In the genomic region with DNA sequence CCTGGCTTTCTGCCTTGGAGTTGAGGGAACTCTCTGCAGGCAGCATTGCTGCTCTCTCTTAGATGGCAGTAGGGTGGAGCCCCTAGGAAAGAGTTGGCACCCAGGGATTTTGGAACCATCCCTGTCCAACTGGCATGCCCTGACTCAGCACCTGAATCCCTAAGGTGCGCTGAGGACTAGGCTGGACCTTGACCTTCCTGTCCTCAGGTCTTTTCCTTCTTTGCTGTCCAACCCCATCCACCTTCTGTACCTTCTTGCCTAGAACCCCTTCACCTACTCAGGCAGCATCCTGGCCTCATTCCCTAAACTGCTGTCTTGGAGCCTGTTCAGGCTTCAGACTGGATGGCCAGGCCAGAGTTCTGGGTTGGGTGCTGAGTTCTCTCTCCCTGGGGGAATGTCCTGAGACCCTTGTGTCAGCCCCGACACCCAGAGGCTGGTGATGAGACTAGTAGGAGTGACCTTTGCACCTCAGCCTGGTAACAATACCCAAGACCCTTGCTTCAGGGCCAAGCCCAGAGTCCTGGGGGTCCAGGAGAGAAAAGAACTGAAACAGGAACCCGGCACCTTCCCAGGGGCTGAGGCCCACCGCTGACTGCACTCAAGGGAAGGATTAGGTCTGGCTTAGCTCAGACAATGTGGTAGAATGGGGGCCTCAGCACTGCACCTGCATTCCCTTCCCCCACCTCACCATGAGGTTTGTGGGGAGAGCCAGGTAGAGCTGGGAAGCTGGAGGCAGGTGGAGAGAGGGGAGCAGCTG, we compare ENCODE assay signal across 8 cellular contexts. TPM values are rescaled to one million over a fixed set of nuclear protein-coding genes. Genes with fewer than 3 reads are reported as not detected.
DNase-seq lines count a peak whose midpoint lies in the region; ATAC-seq, FAIRE-seq and TF ChIP-seq lines count a peak whose summit lies in the region.

No MANE protein-coding gene starts in this region.

- no peak overlapping the region for H3K27ac ChIP-seq in CD4-positive, alpha-beta memory T cell (ENCODE audit: low read depth, low read length)
- H3K27ac ChIP-seq in OCI-LY3 (ENCODE audit: low read length) (peak overlapping the region; percentile 95), endothelial cell of umbilical vein (ENCODE audit: insufficient read depth, low read depth, low read length) (peak overlapping the region; percentile 78), rectal smooth muscle tissue (ENCODE audit: low read depth, low read length) (peak overlapping the region; percentile 98)

- no peaks in the 10 kb centered on the region for H3K27me3 Mint-ChIP-seq in CD4-positive, alpha-beta memory T cell

- peaks cover 48% of the 10 kb centered on the region for H3K4me1 ChIP-seq in CD4-positive, alpha-beta memory T cell (ENCODE audit: insufficient read depth, low read length)
- peaks cover 55% of the 10 kb centered on the region for H3K4me1 ChIP-seq in OCI-LY3 (ENCODE audit: low read length)
- peaks cover 47% of the 10 kb centered on the region for H3K4me1 ChIP-seq in endothelial cell of umbilical vein (ENCODE audit: control insufficient read depth, extremely low read depth, insufficient read depth, low read length)
- peaks cover 37% of the 10 kb centered on the region for H3K4me1 ChIP-seq in rectal smooth muscle tissue (ENCODE audit: control insufficient read depth, insufficient read depth, low read length)

- H3K4me2 ChIP-seq in OCI-LY3 (ENCODE audit: low read length): peak overlapping the region; percentile 97
- no peak overlapping the region for H3K4me2 ChIP-seq in endothelial cell of umbilical vein (ENCODE audit: insufficient read depth, low read length)

- ATAC-seq in GM19328 (IDR thresholded peaks at IDR 0.05; ENCODE audit: unreplicated experiment) (no peak), GM21737 (IDR thresholded peaks at IDR 0.05; ENCODE audit: unreplicated experiment) (no peak)

- no TSS peak for BruUV-seq in endothelial cell of umbilical vein (replicated peaks; lab: Mats Ljungman, UMichigan)

- H2AFZ ChIP-seq in OCI-LY3 (ENCODE audit: low read depth, low read length): no peak overlapping the region
- H2AFZ ChIP-seq in endothelial cell of umbilical vein (ENCODE audit: low read depth, low read length): no peak overlapping the region

- H3K9ac ChIP-seq in OCI-LY3 (ENCODE audit: low read length) (peak overlapping the region; percentile 98), endothelial cell of umbilical vein (replicated peaks; ENCODE audit: extremely low read depth, insufficient read depth, low read length) (no peak overlapping the region), rectal smooth muscle tissue (ENCODE audit: low read length) (peak overlapping the region; percentile 19)

- H3K27ac Mint-ChIP-seq in CD4-positive, alpha-beta memory T cell: peak overlapping the region in 6 of 7 donors; percentile 36 to 85 (median 72)

- intact Hi-C loops in CD4-positive, alpha-beta memory T cell (cut with micrococcal nuclease): no loop called here
- intact Hi-C loops in endothelial cell of umbilical vein (cut with micrococcal nuclease): no loop called here

- no peaks in the 10 kb centered on the region for H3K9me3 ChIP-seq in CD4-positive, alpha-beta memory T cell (ENCODE audit: control insufficient read depth in 1 of 2, low read length in 2 of 2)
- no peaks in the 10 kb centered on the region for H3K9me3 ChIP-seq in OCI-LY3 (ENCODE audit: insufficient read depth, low read length)
- no peaks in the 10 kb centered on the region for H3K9me3 ChIP-seq in endothelial cell of umbilical vein (replicated peaks; ENCODE audit: control insufficient read depth, insufficient read depth, low read length)

- TF ChIP-seq POLR2A in endothelial cell of umbilical vein (IDR thresholded peaks at IDR 0.05; ENCODE audit: low read depth, low read length): no peak

- DNase-seq in CD4-positive, alpha-beta memory T cell: no peak
- DNase-seq in endothelial cell of umbilical vein (ENCODE audit: low read depth, low spot score): no peak
- DNase-seq in superior temporal gyrus (ENCODE audit: extremely low spot score): no peak
- DNase-seq in T1000 (lab: John Stamatoyannopoulos, UW): no peak

- no peaks in the 10 kb centered on the region for H3K9me1 ChIP-seq in endothelial cell of umbilical vein (replicated peaks; ENCODE audit: control insufficient read depth, extremely low read depth, insufficient read depth, low read length)

- no peak for TF ChIP-seq CTCF in OCI-LY3 (IDR thresholded peaks at IDR 0.05; ENCODE audit: low read depth, low read length)
- TF ChIP-seq CTCF in endothelial cell of umbilical vein (IDR thresholded peaks at IDR 0.05; ENCODE audit: extremely low read depth in 1 of 2, insufficient read depth in 1 of 2, low read depth in 1 of 2, low read length in 2 of 2): no peak

- H3K36me3 ChIP-seq in CD4-positive, alpha-beta memory T cell (ENCODE audit: insufficient read depth, low read length): peaks cover 3% of the 10 kb centered on the region
- H3K36me3 ChIP-seq in OCI-LY3 (replicated peaks; ENCODE audit: low read depth, low read length) (peaks cover 11% of the 10 kb centered on the region), endothelial cell of umbilical vein (ENCODE audit: control insufficient read depth in 2 of 2, extremely low read depth in 1 of 2, insufficient read depth in 2 of 2, low read length in 2 of 2) (no peaks in the 10 kb centered on the region), rectal smooth muscle tissue (ENCODE audit: control insufficient read depth, insufficient read depth, low read length) (peaks cover 5% of the 10 kb centered on the region)

- H3K36me3 Mint-ChIP-seq in CD4-positive, alpha-beta memory T cell: peaks cover 0 to 10% of the 10 kb centered on the region in 2 donors

- H3K79me2 ChIP-seq in OCI-LY3 (ENCODE audit: low read length) (peaks cover 30% of the 10 kb centered on the region), endothelial cell of umbilical vein (ENCODE audit: control insufficient read depth, insufficient read depth, low read length) (peaks cover 4% of the 10 kb centered on the region)

- H3K9me3 Mint-ChIP-seq in CD4-positive, alpha-beta memory T cell: no peaks in the 10 kb centered on the region

- no peak overlapping the region for H3K4me3 ChIP-seq in CD4-positive, alpha-beta memory T cell (ENCODE audit: low read length in 2 of 2)
- H3K4me3 ChIP-seq in OCI-LY3 (ENCODE audit: low read length): peak overlapping the region; percentile 68
- H3K4me3 ChIP-seq in endothelial cell of umbilical vein (replicated peaks in 1 of 3; ENCODE audit: insufficient read depth in 1 of 3, low read depth in 1 of 3, low read length in 3 of 3): no peak overlapping the region
- peak overlapping the region; percentile 29 for H3K4me3 ChIP-seq in rectal smooth muscle tissue (ENCODE audit: low read length)

- no peaks in the 10 kb centered on the region for H4K20me1 ChIP-seq in OCI-LY3 (ENCODE audit: insufficient read depth, low read length)
- H4K20me1 ChIP-seq in endothelial cell of umbilical vein (replicated peaks; ENCODE audit: control insufficient read depth, extremely low read depth, insufficient read depth, low read length): no peaks in the 10 kb centered on the region

- H3K4me1 Mint-ChIP-seq in CD4-positive, alpha-beta memory T cell: peaks cover 24 to 50% (median 34%) of the 10 kb centered on the region in 4 donors

- CTCF ChIA-PET in CD4-positive, alpha-beta memory T cell (lab: Charles Lee; ENCODE audit: partially characterized antibody): interaction anchor here (0.9 to 18.4 kb wide), 11 partner anchors 9 to 123 kb away, joined by 3 to 1065 read pairs (median 4); a partner anchor contains a TSS
- CTCF ChIA-PET in endothelial cell of umbilical vein (lab: Charles Lee): interaction anchor here (0.6 to 15.0 kb wide), 5 partner anchors 10 to 67 kb away, joined by 3 to 1051 read pairs (median 4); a partner anchor contains a TSS

- H3K27me3 ChIP-seq in CD4-positive, alpha-beta memory T cell (ENCODE audit: insufficient read depth, low read length): no peaks in the 10 kb centered on the region
- H3K27me3 ChIP-seq in OCI-LY3 (ENCODE audit: low read depth, low read length) (no peaks in the 10 kb centered on the region), endothelial cell of umbilical vein (ENCODE audit: control insufficient read depth in 2 of 2, insufficient read depth in 2 of 2, low read length in 2 of 2) (no peaks in the 10 kb centered on the region), rectal smooth muscle tissue (ENCODE audit: control insufficient read depth, insufficient read depth, low read length) (no peaks in the 10 kb centered on the region)

- FAIRE-seq in endothelial cell of umbilical vein (lab: Jason Lieb, UNC): no peak

- POLR2A ChIA-PET in CD4-positive, alpha-beta memory T cell (lab: Charles Lee; ENCODE audit: partially characterized antibody): interaction anchor here (1.1 to 11.8 kb wide), 10 partner anchors 9 to 126 kb away, joined by 3 to 449 read pairs (median 6); a partner anchor contains a TSS
- POLR2A ChIA-PET in endothelial cell of umbilical vein (lab: Charles Lee): interaction anchor here (1.1 to 1.3 kb wide), 2 partner anchors 15 to 18 kb away, joined by 3 to 13 read pairs; a partner anchor contains a TSS

- H3K4me3 Mint-ChIP-seq in CD4-positive, alpha-beta memory T cell: peak overlapping the region in 2 of 8 donors; percentile 25 to 35

- dilution Hi-C loops in endothelial cell of umbilical vein (cut with MboI; ENCODE audit: extremely low pct_ligation_motif_present, low sequenced_read_pairs): no loop called here

RNA-seq across cellular contexts. Expression of a gene that starts 2.6 kb away (rescaled TPM):
- 10 to 100 TPM; 87.9 to 91.3 TPM for total RNA-seq in CD4-positive, alpha-beta memory T cell
- 10 to 100 TPM; 93.6 to 96.2 TPM for polyA plus RNA-seq in CD4-positive, alpha-beta memory T cell
- total RNA-seq in endothelial cell of umbilical vein: 50.1 and 66.9 TPM in 2 replicates
- polyA plus RNA-seq in endothelial cell of umbilical vein: 204 and 236 TPM in 2 replicates
- 136 and 153 TPM in 2 replicates for polyA plus RNA-seq in endothelial cell of umbilical vein (2011; cell fraction: cytosol; rRNA removed)
- 102 and 113 TPM in 2 replicates for polyA plus RNA-seq in endothelial cell of umbilical vein (2011; cell fraction: nucleus; rRNA removed)
- polyA plus RNA-seq in endothelial cell of umbilical vein (2012): 113 and 160 TPM in 2 replicates
- 20.8 and 22.5 TPM in 2 replicates for polyA minus RNA-seq in endothelial cell of umbilical vein
- 9.0 TPM for polyA minus RNA-seq in endothelial cell of umbilical vein (2011; cell fraction: cytosol; rRNA and poly(A)+ RNA removed)
- polyA minus RNA-seq in endothelial cell of umbilical vein (2011; cell fraction: nucleus; rRNA and poly(A)+ RNA removed): 16.3 and 23.4 TPM in 2 replicates

RNA-seq across cellular contexts. Expression of a gene that starts 17.4 kb away (rescaled TPM):
- total RNA-seq in CD4-positive, alpha-beta memory T cell: 1 to 10 TPM; 5.4 to 6.4 TPM
- 1 to 10 TPM in 1 of 2 donors, under 1 TPM in 1; 0.45 to 4.4 TPM for polyA plus RNA-seq in CD4-positive, alpha-beta memory T cell
- 5.7 and 5.8 TPM in 2 replicates for total RNA-seq in endothelial cell of umbilical vein
- polyA plus RNA-seq in endothelial cell of umbilical vein: 6.5 and 8.7 TPM in 2 replicates
- 4.3 and 4.7 TPM in 2 replicates for polyA plus RNA-seq in endothelial cell of umbilical vein (2011; cell fraction: cytosol; rRNA removed)
- polyA plus RNA-seq in endothelial cell of umbilical vein (2011; cell fraction: nucleus; rRNA removed): 9.3 TPM in 2 replicates
- polyA plus RNA-seq in endothelial cell of umbilical vein (2012): 4.2 and 6.0 TPM in 2 replicates
- polyA minus RNA-seq in endothelial cell of umbilical vein: 2.1 TPM in 2 replicates
- 4.3 TPM for polyA minus RNA-seq in endothelial cell of umbilical vein (2011; cell fraction: cytosol; rRNA and poly(A)+ RNA removed)
- polyA minus RNA-seq in endothelial cell of umbilical vein (2011; cell fraction: nucleus; rRNA and poly(A)+ RNA removed): 1.4 and 1.8 TPM in 2 replicates

RNA-seq across cellular contexts. Expression of a gene that starts 35.8 kb away (rescaled TPM):
- total RNA-seq in CD4-positive, alpha-beta memory T cell: 10 to 100 TPM; 51.8 to 55.9 TPM
- 1 to 10 TPM; 6.7 to 8.3 TPM for polyA plus RNA-seq in CD4-positive, alpha-beta memory T cell
- total RNA-seq in endothelial cell of umbilical vein: 18.4 and 24.6 TPM in 2 replicates
- 22.2 and 25.5 TPM in 2 replicates for polyA plus RNA-seq in endothelial cell of umbilical vein
- polyA plus RNA-seq in endothelial cell of umbilical vein (2011; cell fraction: cytosol; rRNA removed): 8.0 and 14.2 TPM in 2 replicates
- 93.4 and 97.2 TPM in 2 replicates for polyA plus RNA-seq in endothelial cell of umbilical vein (2011; cell fraction: nucleus; rRNA removed)
- polyA plus RNA-seq in endothelial cell of umbilical vein (2012): 13.7 and 14.0 TPM in 2 replicates
- polyA minus RNA-seq in endothelial cell of umbilical vein: 8.2 and 9.1 TPM in 2 replicates
- polyA minus RNA-seq in endothelial cell of umbilical vein (2011; cell fraction: cytosol; rRNA and poly(A)+ RNA removed): 6.8 TPM
- polyA minus RNA-seq in endothelial cell of umbilical vein (2011; cell fraction: nucleus; rRNA and poly(A)+ RNA removed): 16.2 and 18.6 TPM in 2 replicates

RNA-seq across cellular contexts. Expression of a gene that starts 45.7 kb away (rescaled TPM):
- 100 to 1,000 TPM; 159 to 161 TPM for total RNA-seq in CD4-positive, alpha-beta memory T cell
- 100 to 1,000 TPM; 474 to 774 TPM for polyA plus RNA-seq in CD4-positive, alpha-beta memory T cell
- total RNA-seq in endothelial cell of umbilical vein: 192 and 202 TPM in 2 replicates
- 419 and 446 TPM in 2 replicates for polyA plus RNA-seq in endothelial cell of umbilical vein
- 287 and 295 TPM in 2 replicates for polyA plus RNA-seq in endothelial cell of umbilical vein (2011; cell fraction: cytosol; rRNA removed)
- polyA plus RNA-seq in endothelial cell of umbilical vein (2011; cell fraction: nucleus; rRNA removed): 126 and 127 TPM in 2 replicates
- 168 and 197 TPM in 2 replicates for polyA plus RNA-seq in endothelial cell of umbilical vein (2012)
- 148 and 170 TPM in 2 replicates for polyA minus RNA-seq in endothelial cell of umbilical vein
- 131 TPM for polyA minus RNA-seq in endothelial cell of umbilical vein (2011; cell fraction: cytosol; rRNA and poly(A)+ RNA removed)
- 30.2 and 40.7 TPM in 2 replicates for polyA minus RNA-seq in endothelial cell of umbilical vein (2011; cell fraction: nucleus; rRNA and poly(A)+ RNA removed)

RNA-seq across cellular contexts. Expression of a gene that starts 47.9 kb away (rescaled TPM):
- total RNA-seq in CD4-positive, alpha-beta memory T cell: 100 to 1,000 TPM; 371 to 382 TPM
- 100 to 1,000 TPM; 316 to 331 TPM for polyA plus RNA-seq in CD4-positive, alpha-beta memory T cell
- total RNA-seq in endothelial cell of umbilical vein: not detected in 2 replicates
- polyA plus RNA-seq in endothelial cell of umbilical vein: not detected in 2 replicates
- not detected in 2 replicates for polyA plus RNA-seq in endothelial cell of umbilical vein (2011; cell fraction: cytosol; rRNA removed)
- 0.20 TPM in 1 of 2 replicates, not detected in the other for polyA plus RNA-seq in endothelial cell of umbilical vein (2011; cell fraction: nucleus; rRNA removed)
- 0.20 and 0.26 TPM in 2 replicates for polyA plus RNA-seq in endothelial cell of umbilical vein (2012)
- polyA minus RNA-seq in endothelial cell of umbilical vein: 1.4 TPM in 1 of 2 replicates, not detected in the other
- not detected for polyA minus RNA-seq in endothelial cell of umbilical vein (2011; cell fraction: cytosol; rRNA and poly(A)+ RNA removed)
- not detected in 2 replicates for polyA minus RNA-seq in endothelial cell of umbilical vein (2011; cell fraction: nucleus; rRNA and poly(A)+ RNA removed)

Comparison
In these comparisons a context has a peak if more than half of its experiments do, and no peak if none do; other contexts are left out.
1. H3K4me3 ChIP-seq: peak in OCI-LY3 (single experiment) and rectal smooth muscle tissue (single experiment); none in CD4-positive, alpha-beta memory T cell (0 of 2) and endothelial cell of umbilical vein (0 of 3).